ENCODE assay signal across 23 cellular contexts in the genomic region with DNA sequence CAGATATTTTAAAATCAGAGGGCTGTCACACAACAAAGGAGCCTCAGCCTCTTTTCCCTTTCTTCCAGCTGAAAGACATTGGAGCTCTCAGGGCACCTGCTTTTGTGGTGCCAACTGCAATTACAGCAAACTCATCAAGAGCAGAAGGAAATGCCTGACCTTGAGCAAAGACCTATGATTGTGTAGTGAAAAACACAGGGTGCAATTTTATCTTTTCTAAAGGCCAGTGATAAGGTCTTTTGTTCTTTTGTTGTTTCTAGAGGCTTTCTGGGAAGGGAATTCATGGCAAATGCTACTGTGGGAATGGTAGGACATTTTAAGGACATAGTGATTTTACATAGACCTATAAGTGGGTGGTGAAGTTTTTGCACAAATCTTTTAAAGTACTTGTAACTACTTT.
"Had no signal": no experiment of that assay in that cellular context is flagged by ENCODE, and none has a peak within 500 bp of the region (broad histone marks: within the 10 kb centered on the region; RNA-seq: fewer than 3 reads in every experiment).

No MANE protein-coding gene starts in this region.

- H3K4me3 ChIP-seq: coronary artery, esophagus squamous epithelium, lung, sigmoid colon, thoracic aorta, tibial nerve, upper lobe of left lung had no signal

- H3K27me3 ChIP-seq: esophagus squamous epithelium, sigmoid colon, tibial nerve, upper lobe of left lung had no signal

- DNase-seq: dermis blood vessel endothelial cell; effector memory CD8-positive, alpha-beta T cell; erythroblast; esophagus squamous epithelium; foreskin melanocyte; hypothalamus; immature natural killer cell; islet precursor cell; kidney glomerular epithelial cell; left ventricle myocardium superior; natural killer cell; right cardiac atrium; sigmoid colon; stimulated activated CD4-positive, alpha-beta T cell treated with anti-CD3 and anti-CD28 coated beads, Interleukin-2, amount 100 ng/mL, for 24 hours; stimulated activated CD4-positive, alpha-beta T cell treated with anti-CD3 and anti-CD28 coated beads, Interleukin-4, amount 100 ng/mL, for 4 hours; stimulated activated naive CD8-positive, alpha-beta T cell treated with anti-CD3 and anti-CD28 coated beads, Interleukin-15, Interleukin-2, amounts not matched to agents 100 U/mL and 50 U/mL, for 24 hours; upper lobe of left lung had no signal

- H3K4me1 ChIP-seq: esophagus squamous epithelium, parathyroid adenoma, sigmoid colon, tibial nerve, upper lobe of left lung had no signal

- H3K27ac ChIP-seq: coronary artery, esophagus squamous epithelium, parathyroid adenoma, sigmoid colon, thoracic aorta, tibial nerve, upper lobe of left lung had no signal

- H3K36me3 ChIP-seq: esophagus squamous epithelium, sigmoid colon, thoracic aorta, tibial nerve, upper lobe of left lung had no signal

- ATAC-seq: effector memory CD8-positive, alpha-beta T cell; left ventricle myocardium superior; natural killer cell; stimulated activated memory B cell treated with anti-CD40 and anti-IgM and Interleukin-4, amounts not matched to agents 10 μg/mL and 1 μg/mL and 100 μg/mL, for 72 hours; stimulated activated naive CD8-positive, alpha-beta T cell treated with anti-CD3 and anti-CD28 coated beads, Interleukin-15, Interleukin-2, amounts not matched to agents 100 U/mL and 50 U/mL, for 24 hours had no signal
